In genomic region chr6:135555550-135555949, GRCh38 we compare ENCODE assay signal across 1 cellular context.
TF ChIP-seq lines count a peak whose summit lies in the region.

No MANE protein-coding gene starts in this region.

TF ChIP-seq in GM23338, 12 proteins besides CTCF, POLR2A, EP300 and RAD21 (continued from another document):
- TF ChIP-seq REST (IDR thresholded peaks at IDR 0.05; ENCODE audit: unreplicated experiment) (no peak), ZNF331 (CRISPR knock-in tag; IDR thresholded peaks at IDR 0.05; ENCODE audit: low read depth) (no peak), JUNB (IDR thresholded peaks at IDR 0.05; ENCODE audit: unreplicated experiment) (no peak), POLR2AphosphoS5 (IDR thresholded peaks at IDR 0.05; ENCODE audit: low read depth) (no peak), ZNF114 (CRISPR knock-in tag; IDR thresholded peaks at IDR 0.05) (no peak)
